9 cellular contexts compared by ENCODE assay signal in genomic region chr10:61299156-61299555, GRCh38.
"Had no signal": no experiment of that assay in that cellular context is flagged by ENCODE, and none has a peak within 500 bp of the region (broad histone marks: within the 10 kb centered on the region; RNA-seq: fewer than 3 reads in every experiment).

No MANE protein-coding gene starts in this region.

- H3K4me2 ChIP-seq: KMS-11 had no signal

- H3K9me3 ChIP-seq: HAP-1 had no signal

- H3K9ac ChIP-seq: KMS-11 had no signal

- DNase-seq: GOT3, H7, HFFc6, KBM-7 had no signal

- H3K36me3 ChIP-seq: HAP-1 had no signal

- H3K4me3 ChIP-seq: HAP-1 had no signal

- H3K27ac ChIP-seq: HL-60, KMS-11 had no signal

- FAIRE-seq: HepG2 had no signal

- ATAC-seq: HCT116, HepG2 had no signal
